Comparison of ENCODE assay signal across 7 cellular contexts in the genomic region with DNA sequence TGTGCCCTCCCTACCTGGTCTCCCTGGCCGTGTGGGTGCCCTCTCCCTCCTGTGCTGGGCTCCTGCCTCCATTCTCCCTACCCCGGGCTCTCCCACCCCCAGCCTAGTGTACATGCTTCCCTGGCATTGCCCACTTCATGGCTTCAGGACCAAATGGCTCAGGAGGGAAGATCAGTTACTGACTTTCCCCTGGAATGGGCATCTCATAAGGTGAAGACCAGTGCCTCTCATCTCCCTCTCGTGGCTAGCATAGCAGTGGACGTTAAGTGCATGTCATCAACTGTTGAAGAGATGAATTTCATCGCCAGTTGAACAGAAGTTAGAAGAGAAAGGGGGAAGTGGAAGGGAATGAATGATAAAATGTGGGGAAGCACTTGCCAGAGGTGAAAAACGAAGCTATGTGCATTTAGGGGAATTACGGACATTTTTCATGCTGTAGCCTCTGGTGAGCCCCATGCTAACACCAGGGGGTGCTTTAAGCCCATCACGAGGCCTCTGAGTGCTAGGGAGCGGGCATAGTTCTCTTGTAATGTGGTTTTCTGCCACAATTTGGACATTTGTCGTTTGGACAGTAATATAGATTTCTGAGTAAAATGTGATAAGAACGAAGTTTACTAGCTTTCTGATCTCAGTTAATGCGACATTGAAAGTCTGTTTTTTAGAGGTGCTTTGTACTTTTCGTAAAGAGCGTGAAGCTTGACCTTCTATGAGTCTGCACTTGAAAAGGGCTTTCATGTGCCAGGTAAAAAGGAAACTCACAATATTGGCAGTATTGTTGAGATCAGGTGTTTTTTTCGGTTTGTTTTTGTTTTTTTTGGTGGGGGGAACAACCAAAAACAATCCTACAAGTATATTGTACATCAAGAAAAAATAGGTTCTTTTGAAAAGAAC. TPM values are rescaled to one million over a fixed set of nuclear protein-coding genes. Genes with fewer than 3 reads are reported as not detected.
DNase-seq lines count a peak whose midpoint lies in the region; ATAC-seq, FAIRE-seq and TF ChIP-seq lines count a peak whose summit lies in the region.

No MANE protein-coding gene starts in this region.

- intact Hi-C loops in K562 (cut with micrococcal nuclease): loop anchor here (1.0 to 5.0 kb wide), 4 partner anchors 52 to 417 kb away; no protein-coding TSS in a partner anchor

- peak overlapping the region; percentile 53 for H2AFZ ChIP-seq in K562 (ENCODE audit: low read depth, low read length)

- no peak for TF ChIP-seq POLR2A in K562 (conservative IDR thresholded peaks at IDR 0.05)

- H3K36me3 ChIP-seq in K562 (ENCODE audit: control insufficient read depth, insufficient read depth, low read length) (no peaks in the 10 kb centered on the region), kidney epithelial cell (ENCODE audit: control insufficient read depth, insufficient read depth, low read length) (no peaks in the 10 kb centered on the region)

- no peak overlapping the region for H3K4me3 ChIP-seq in K562
- H3K4me3 ChIP-seq in kidney epithelial cell (ENCODE audit: low read depth, low read length): no peak overlapping the region

- in situ Hi-C loops in K562 (cut with MboI): loop anchor here (25.0 kb wide), 1 partner anchor 417 kb away; no protein-coding TSS in a partner anchor

- H3K27ac ChIP-seq in K562 (ENCODE audit: extremely low read depth, low read depth, low read length): no peak overlapping the region

- FAIRE-seq in K562 (lab: Jason Lieb, UNC): peak; percentile 93

- no peak overlapping the region for H3K9ac ChIP-seq in K562 (ENCODE audit: insufficient read depth in 1 of 2, low read depth in 2 of 2, low read length in 2 of 2)

- H3K27me3 ChIP-seq in K562 (ENCODE audit: control insufficient read depth in 2 of 2, insufficient read depth in 2 of 2, low read length in 2 of 2) (no peaks in the 10 kb centered on the region), kidney epithelial cell (ENCODE audit: control insufficient read depth, insufficient read depth, low read length) (no peaks in the 10 kb centered on the region)

- TF ChIP-seq CTCF in LNCAP (IDR thresholded peaks at IDR 0.05) (peak; percentile 58), K562 (IDR thresholded peaks at IDR 0.05 in 2 of 3, conservative IDR thresholded peaks at IDR 0.05 in 1 of 3; ENCODE audit: insufficient read depth in 2 of 3, low read depth in 1 of 3, low read length in 3 of 3) (peak; percentile 84 to 94 (median 92)), kidney epithelial cell (IDR thresholded peaks at IDR 0.05; ENCODE audit: insufficient read depth, low read length, poor library complexity, severe bottlenecking) (peak; percentile 81)

- CTCF ChIA-PET in K562 (lab: Yijun Ruan, JAX; ENCODE audit: low intra/inter-chr PET ratio): interaction anchor here (0.6 to 2.0 kb wide), 4 partner anchors 14 to 105 kb away, joined by 3 to 18 read pairs (median 3); no protein-coding TSS in a partner anchor

- POLR2A ChIA-PET in K562 (lab: Yijun Ruan, JAX): interaction anchor here (0.5 to 0.7 kb wide), 2 partner anchors 214 to 313 kb away, joined by 3 read pairs; no protein-coding TSS in a partner anchor

- peaks cover 4 to 5% of the 10 kb centered on the region in 2 experiments; a peak in 4 of 5 replicates for H3K4me1 ChIP-seq in K562 (replicated peaks in 1 of 2; ENCODE audit: control insufficient read depth in 2 of 2, insufficient read depth in 2 of 2, low read length in 2 of 2)

- H3K9me1 ChIP-seq in K562 (ENCODE audit: control insufficient read depth, insufficient read depth, low read length): no peaks in the 10 kb centered on the region

- no peaks in the 10 kb centered on the region for H3K79me2 ChIP-seq in K562 (ENCODE audit: control insufficient read depth, insufficient read depth, low read length)

- TF ChIP-seq RAD21 in K562 (CRISPR knock-in tag; conservative IDR thresholded peaks at IDR 0.05 in 1 of 2, IDR thresholded peaks at IDR 0.05 in 1 of 2): peak; percentile 85 to 96

- 29% methylated on average over 13 of the region's 15 CpGs for WGBS in K562 (ENCODE audit: insufficient coverage, low coverage, missing lambda C conversion rate)

- no TSS peak for BruUV-seq in K562 (replicated peaks; lab: Mats Ljungman, UMichigan)

- H3K9me3 ChIP-seq in K562 (replicated peaks; ENCODE audit: control insufficient read depth, insufficient read depth, low read depth, low read length): no peaks in the 10 kb centered on the region

- peak; percentile 98 for ATAC-seq in K562
- no peak for ATAC-seq in GM21381 (IDR thresholded peaks at IDR 0.05; ENCODE audit: unreplicated experiment)

- no peak for TF ChIP-seq EP300 in K562 (IDR thresholded peaks at IDR 0.05; ENCODE audit: low read length)

- H4K20me1 ChIP-seq in K562 (replicated peaks; ENCODE audit: control insufficient read depth, insufficient read depth, low read length): no peaks in the 10 kb centered on the region

- peak overlapping the region; percentile 18; the same call in 1 of the 2 replicates for H3K4me2 ChIP-seq in K562 (ENCODE audit: insufficient read depth, low read length)

- peak; percentile 88 for DNase-seq in GM03348 (ENCODE audit: low spot score)
- peak in 4 of 5 donors; percentile 23 to 44 (median 29) for DNase-seq in T-helper 1 cell
- peak; percentile 56 to 78 (median 64) for DNase-seq in K562 (ENCODE audit: extremely low read depth in 1 of 4, low spot score in 3 of 4)
- DNase-seq in kidney epithelial cell (ENCODE audit: low read depth): no peak
- DNase-seq in stimulated activated CD4-positive, alpha-beta T cell treated with anti-CD3 and anti-CD28 coated beads, Interleukin-4, amount 100 ng/mL, for 4 hours: peak; percentile 40 to 45

TF ChIP-seq in K562, 482 proteins besides CTCF, POLR2A, EP300 and RAD21 (continues in another document):
- peak; percentile 70 for TF ChIP-seq DEAF1 (CRISPR knock-in tag; IDR thresholded peaks at IDR 0.05)
- TF ChIP-seq ARID2 (IDR thresholded peaks at IDR 0.05): peak; percentile 65; the same call in 1 of the 2 replicates
- TF ChIP-seq HCFC1 (IDR thresholded peaks at IDR 0.05; ENCODE audit: low read depth, low read length): no peak

RNA-seq across cellular contexts. Expression of gene TRAF3IP1, which starts 50.4 kb away (rescaled TPM):
- total RNA-seq in K562 (2011; cell fraction: chromatin; rRNA removed; ENCODE audit: low replicate concordance): 5.1 and 10.4 TPM in 2 replicates
- total RNA-seq in K562 (2011; cell fraction: nucleolus; rRNA removed): 0.83 and 3.6 TPM in 2 replicates
- 2.3 and 4.4 TPM in 2 replicates for total RNA-seq in K562 (2011; cell fraction: nucleoplasm; rRNA removed)
- total RNA-seq in K562 (2014; rRNA removed) (2.9 and 3.3 TPM in 2 replicates), K562 (2014; rRNA removed; fragmentation: Illumina TruSeq; extraction: Trizol) (3.4 and 3.9 TPM in 2 replicates), K562 (2015; rRNA removed; fragmentation: Illumina TruSeq; extraction: Trizol) (3.8 and 5.1 TPM in 2 replicates), K562 (2021) (5.5 and 7.4 TPM in 2 replicates), kidney epithelial cell (9.4 and 11.4 TPM in 2 replicates)
- polyA plus RNA-seq in K562 (2011; rRNA removed) (2.2 and 2.6 TPM in 2 replicates), K562 (2014; fragmentation: Illumina TruSeq; extraction: Trizol) (4.3 and 6.2 TPM in 2 replicates), K562 (2014; fragmentation: Nextera tagmentation; extraction: Ambion mirVana) (1 to 10 TPM; 1.3 to 1.4 TPM), K562 (2014; rRNA removed) (3.2 and 4.5 TPM in 2 replicates)
- 1.6 and 1.7 TPM in 2 replicates for polyA plus RNA-seq in K562 (2011; cell fraction: cytosol; rRNA removed)
- polyA plus RNA-seq in K562 (2011; cell fraction: nucleus; rRNA removed): 1.3 and 2.1 TPM in 2 replicates
- polyA plus RNA-seq in K562 (2012): 2.9 and 3.8 TPM in 2 replicates
- 1.4 and 1.8 TPM in 2 replicates for polyA minus RNA-seq in K562 (2011; rRNA and poly(A)+ RNA removed)
- 2.7 and 4.0 TPM in 2 replicates for polyA minus RNA-seq in K562 (2011; cell fraction: cytosol; rRNA and poly(A)+ RNA removed)
- polyA minus RNA-seq in K562 (2011; cell fraction: nucleus; rRNA and poly(A)+ RNA removed): 1.6 and 1.8 TPM in 2 replicates

RNA-seq across cellular contexts. Expression of gene ASB1, which starts 56.0 kb away (rescaled TPM):
- total RNA-seq in K562 (2011; cell fraction: chromatin; rRNA removed; ENCODE audit: low replicate concordance): 69.7 and 90.0 TPM in 2 replicates
- total RNA-seq in K562 (2011; cell fraction: nucleolus; rRNA removed): 54.0 and 56.1 TPM in 2 replicates
- 64.5 and 65.1 TPM in 2 replicates for total RNA-seq in K562 (2011; cell fraction: nucleoplasm; rRNA removed)
- total RNA-seq in K562 (2014; rRNA removed) (32.0 and 37.5 TPM in 2 replicates), K562 (2014; rRNA removed; fragmentation: Illumina TruSeq; extraction: Trizol) (17.5 and 18.0 TPM in 2 replicates), K562 (2015; rRNA removed; fragmentation: Illumina TruSeq; extraction: Trizol) (18.2 and 20.1 TPM in 2 replicates), K562 (2021) (35.5 and 37.7 TPM in 2 replicates), kidney epithelial cell (23.0 and 44.9 TPM in 2 replicates)
- polyA plus RNA-seq in K562 (2011; rRNA removed) (23.9 and 26.4 TPM in 2 replicates), K562 (2014; fragmentation: Illumina TruSeq; extraction: Trizol) (27.5 and 34.9 TPM in 2 replicates), K562 (2014; fragmentation: Nextera tagmentation; extraction: Ambion mirVana) (1 to 10 TPM; 6.3 to 8.7 TPM), K562 (2014; rRNA removed) (33.1 and 42.1 TPM in 2 replicates)
- polyA plus RNA-seq in K562 (2011; cell fraction: cytosol; rRNA removed): 25.8 and 40.3 TPM in 2 replicates
- polyA plus RNA-seq in K562 (2011; cell fraction: nucleus; rRNA removed): 81.4 and 94.5 TPM in 2 replicates
- polyA plus RNA-seq in K562 (2012): 22.4 and 22.9 TPM in 2 replicates
- polyA minus RNA-seq in K562 (2011; rRNA and poly(A)+ RNA removed): 13.5 and 17.4 TPM in 2 replicates
- 20.6 and 22.0 TPM in 2 replicates for polyA minus RNA-seq in K562 (2011; cell fraction: cytosol; rRNA and poly(A)+ RNA removed)
- polyA minus RNA-seq in K562 (2011; cell fraction: nucleus; rRNA and poly(A)+ RNA removed): 21.3 and 22.2 TPM in 2 replicates
